In genomic region chr20:60921021-60921622, GRCh38 we compare ENCODE assay signal across 10 cellular contexts.
DNase-seq lines count a peak whose midpoint lies in the region; ATAC-seq lines count a peak whose summit lies in the region.
"Had no signal": no experiment of that assay in that cellular context is flagged by ENCODE, and none has a peak within 500 bp of the region (broad histone marks: within the 10 kb centered on the region; RNA-seq: fewer than 3 reads in every experiment).

No MANE protein-coding gene starts in this region.

- H3K36me3 Mint-ChIP-seq in stimulated activated memory B cell treated with anti-CD40 and anti-IgM and Interleukin-4, amounts not matched to agents 10 μg/mL and 1 μg/mL and 100 μg/mL, for 72 hours, result no peaks in the 10 kb centered on the region
- H3K36me3 Mint-ChIP-seq: CD8-positive, alpha-beta memory T cell had no signal

- no peaks in the 10 kb centered on the region for H3K4me1 Mint-ChIP-seq in stimulated activated naive CD8-positive, alpha-beta T cell treated with anti-CD3 and anti-CD28 coated beads, Interleukin-15, amount 100 ng/mL, for 72 hours
- H3K4me1 Mint-ChIP-seq in stimulated activated memory B cell treated with anti-CD40 and anti-IgM and Interleukin-4, amounts not matched to agents 10 μg/mL and 1 μg/mL and 100 μg/mL, for 72 hours, result no peaks in the 10 kb centered on the region
- H3K4me1 Mint-ChIP-seq: CD8-positive, alpha-beta memory T cell; naive thymus-derived CD8-positive, alpha-beta T cell had no signal

- H3K27me3 Mint-ChIP-seq in stimulated activated naive CD8-positive, alpha-beta T cell treated with anti-CD3 and anti-CD28 coated beads, Interleukin-15, amount 100 ng/mL, for 72 hours, result peaks cover 14% of the 10 kb centered on the region
- no peaks in the 10 kb centered on the region for H3K27me3 Mint-ChIP-seq in stimulated activated memory B cell treated with anti-CD40 and anti-IgM and Interleukin-4, amounts not matched to agents 10 μg/mL and 1 μg/mL and 100 μg/mL, for 72 hours

- no peak for ATAC-seq in stimulated activated naive CD8-positive, alpha-beta T cell treated with anti-CD3 and anti-CD28 coated beads, Interleukin-15, Interleukin-2, amounts not matched to agents 100 U/mL and 50 U/mL, for 24 hours
- ATAC-seq in stimulated activated naive CD8-positive, alpha-beta T cell treated with anti-CD3 and anti-CD28 coated beads, Interleukin-15, amount 100 ng/mL, for 72 hours, result no peak
- no peak for ATAC-seq in stimulated activated memory B cell treated with anti-CD40 and anti-IgM and Interleukin-4, amounts not matched to agents 10 μg/mL and 1 μg/mL and 100 μg/mL, for 72 hours
- ATAC-seq in GM18520 (IDR thresholded peaks at IDR 0.05; ENCODE audit: unreplicated experiment) (no peak), GM21825 (IDR thresholded peaks at IDR 0.05; ENCODE audit: unreplicated experiment) (no peak), GM21619 (IDR thresholded peaks at IDR 0.05; ENCODE audit: unreplicated experiment) (no peak)
- ATAC-seq: naive thymus-derived CD8-positive, alpha-beta T cell had no signal

- no peak overlapping the region for H3K27ac Mint-ChIP-seq in stimulated activated naive CD8-positive, alpha-beta T cell treated with anti-CD3 and anti-CD28 coated beads, Interleukin-15, amount 100 ng/mL, for 72 hours
- H3K27ac Mint-ChIP-seq in stimulated activated memory B cell treated with anti-CD40 and anti-IgM and Interleukin-4, amounts not matched to agents 10 μg/mL and 1 μg/mL and 100 μg/mL, for 72 hours, result no peak overlapping the region
- H3K27ac Mint-ChIP-seq: CD8-positive, alpha-beta memory T cell had no signal

- DNase-seq in stimulated activated naive CD8-positive, alpha-beta T cell treated with anti-CD3 and anti-CD28 coated beads, Interleukin-15, Interleukin-2, amounts not matched to agents 100 U/mL and 50 U/mL, for 24 hours, result peak; percentile 29
- DNase-seq in stimulated activated naive CD8-positive, alpha-beta T cell treated with anti-CD3 and anti-CD28 coated beads, Interleukin-15, amount 100 ng/mL, for 72 hours, result no peak
- peak; percentile 23 for DNase-seq in RKO (ENCODE audit: low spot score)
- DNase-seq in islet precursor cell, result peak; percentile 71

- peaks cover 10% of the 10 kb centered on the region in 2 donors for H3K9me3 Mint-ChIP-seq in stimulated activated naive CD8-positive, alpha-beta T cell treated with anti-CD3 and anti-CD28 coated beads, Interleukin-15, amount 100 ng/mL, for 72 hours
- peaks cover 17% of the 10 kb centered on the region for H3K9me3 Mint-ChIP-seq in stimulated activated memory B cell treated with anti-CD40 and anti-IgM and Interleukin-4, amounts not matched to agents 10 μg/mL and 1 μg/mL and 100 μg/mL, for 72 hours

- H3K4me3 Mint-ChIP-seq in stimulated activated naive CD8-positive, alpha-beta T cell treated with anti-CD3 and anti-CD28 coated beads, Interleukin-15, amount 100 ng/mL, for 72 hours, result no peak overlapping the region
- no peak overlapping the region for H3K4me3 Mint-ChIP-seq in stimulated activated memory B cell treated with anti-CD40 and anti-IgM and Interleukin-4, amounts not matched to agents 10 μg/mL and 1 μg/mL and 100 μg/mL, for 72 hours
- H3K4me3 Mint-ChIP-seq: CD8-positive, alpha-beta memory T cell; naive thymus-derived CD8-positive, alpha-beta T cell had no signal

Comparison
In these comparisons a context has a peak if more than half of its experiments do, and no peak if none do; other contexts are left out.
1. DNase-seq: peak in stimulated activated naive CD8-positive, alpha-beta T cell treated with anti-CD3 and anti-CD28 coated beads, Interleukin-15, Interleukin-2, amounts not matched to agents 100 U/mL and 50 U/mL, for 24 hours (single experiment), RKO (single experiment) and islet precursor cell (single experiment); none in stimulated activated naive CD8-positive, alpha-beta T cell treated with anti-CD3 and anti-CD28 coated beads, Interleukin-15, amount 100 ng/mL, for 72 hours (0 of 2).